14 cellular contexts compared by ENCODE assay signal in genomic region chr3:110293660-110294059, GRCh38.
"Had no signal": no experiment of that assay in that cellular context is flagged by ENCODE, and none has a peak within 500 bp of the region (broad histone marks: within the 10 kb centered on the region; RNA-seq: fewer than 3 reads in every experiment).

No MANE protein-coding gene starts in this region.

- H3K27me3 Mint-ChIP-seq: activated CD4-positive, alpha-beta memory T cell treated with anti-CD3 and anti-CD28 coated beads, Interleukin-2, amount 10 ng/mL, durations not matched to agents 7 days and 5 days; central memory CD8-positive, alpha-beta T cell had no signal

- H3K27me3 ChIP-seq: neural progenitor cell, tibial artery, uterus had no signal

- H3K4me3 ChIP-seq: neural progenitor cell, tibial artery, uterus had no signal

- H3K4me1 Mint-ChIP-seq: activated CD4-positive, alpha-beta memory T cell treated with anti-CD3 and anti-CD28 coated beads, Interleukin-2, amount 10 ng/mL, durations not matched to agents 7 days and 5 days; central memory CD8-positive, alpha-beta T cell; neural progenitor cell had no signal

- H3K36me3 ChIP-seq: neural progenitor cell, tibial artery, uterus had no signal

- H3K27ac Mint-ChIP-seq: activated CD4-positive, alpha-beta memory T cell treated with anti-CD3 and anti-CD28 coated beads, Interleukin-2, amount 10 ng/mL, durations not matched to agents 7 days and 5 days; neural progenitor cell had no signal

- H3K4me3 Mint-ChIP-seq: activated CD4-positive, alpha-beta memory T cell treated with anti-CD3 and anti-CD28 coated beads, Interleukin-2, amount 10 ng/mL, durations not matched to agents 7 days and 5 days; central memory CD8-positive, alpha-beta T cell; neural progenitor cell had no signal

- DNase-seq: activated CD4-positive, alpha-beta memory T cell treated with anti-CD3 and anti-CD28 coated beads, Interleukin-2, amount 10 ng/mL, durations not matched to agents 7 days and 5 days; activated CD4-positive, alpha-beta T cell treated with anti-CD3 and anti-CD28 coated beads for 1 hour; activated CD8-positive, alpha-beta memory T cell treated with anti-CD3 and anti-CD28 coated beads, Interleukin-2, amount 50 U/mL, for 48 hours; activated gamma-delta T cell; cortex of kidney; effector CD8-positive, alpha-beta T cell; hypothalamus; kidney glomerular epithelial cell; retina; stimulated activated CD4-positive, alpha-beta T cell treated with anti-CD3 and anti-CD28 coated beads, Interleukin-4, amount 100 ng/mL, for 4 hours; tibial artery; uterus had no signal
